ENCODE assay signal across 17 cellular contexts in the genomic region with DNA sequence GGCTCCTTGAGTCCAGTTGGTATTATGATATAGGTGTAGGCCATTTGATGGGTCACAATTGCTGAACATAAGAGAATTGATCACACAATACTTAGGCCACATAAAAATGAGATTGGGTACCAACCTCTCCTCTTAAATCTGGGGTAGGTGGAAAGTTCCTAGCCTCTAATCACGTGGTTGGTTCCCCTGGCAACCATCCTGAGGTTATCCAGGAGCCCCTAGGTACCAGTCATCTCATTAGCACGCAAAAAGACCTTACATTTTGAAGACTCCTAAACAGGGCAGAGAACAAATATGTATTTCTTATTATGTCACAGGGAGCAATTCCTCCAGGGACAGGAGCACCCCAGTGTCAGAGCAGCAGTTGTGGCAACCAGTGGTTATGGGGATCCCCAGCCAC. TPM values are rescaled to one million over a fixed set of nuclear protein-coding genes. Genes with fewer than 3 reads are reported as not detected.
DNase-seq lines count a peak whose midpoint lies in the region; ATAC-seq, FAIRE-seq and TF ChIP-seq lines count a peak whose summit lies in the region.
"Had no signal": no experiment of that assay in that cellular context is flagged by ENCODE, and none has a peak within 500 bp of the region (broad histone marks: within the 10 kb centered on the region; RNA-seq: fewer than 3 reads in every experiment).

No MANE protein-coding gene starts in this region.

- H3K27me3 Mint-ChIP-seq in Caco-2 (ENCODE audit: insufficient read depth, unreplicated experiment) (no peaks in the 10 kb centered on the region), MCF 10A (ENCODE audit: insufficient read depth, unreplicated experiment) (peaks cover 21% of the 10 kb centered on the region)
- H3K27me3 Mint-ChIP-seq: B cell; CD4-positive, alpha-beta T cell; T-cell had no signal

- H3K27ac Mint-ChIP-seq in Caco-2 (ENCODE audit: unreplicated experiment) (no peak overlapping the region), MCF 10A (ENCODE audit: low read depth, unreplicated experiment) (no peak overlapping the region)
- H3K27ac Mint-ChIP-seq: B cell; CD4-positive, alpha-beta T cell had no signal

- no peak for TF ChIP-seq CTCF in Caco-2 (IDR thresholded peaks at IDR 0.05; ENCODE audit: insufficient read depth in 1 of 2, low read depth in 1 of 2, low read length in 1 of 2, severe bottlenecking in 1 of 2, unreplicated experiment in 1 of 2)
- TF ChIP-seq CTCF in brain microvascular endothelial cell (IDR thresholded peaks at IDR 0.05; ENCODE audit: low read depth, low read length, missing control alignments): no peak
- TF ChIP-seq CTCF in MCF 10A (IDR thresholded peaks at IDR 0.05; ENCODE audit: unreplicated experiment): no peak

- H3K9me3 ChIP-seq in Caco-2: no peaks in the 10 kb centered on the region

- CTCF ChIA-PET in Caco-2 (lab: Charles Lee) (interaction anchor here (0.6 kb wide), 1 partner anchor 12 kb away, joined by 3 read pairs; no protein-coding TSS in a partner anchor), MCF 10A (lab: Yijun Ruan, JAX) (no interaction called here)

- POLR2A ChIA-PET in Caco-2 (lab: Charles Lee) (interaction anchor here (0.7 kb wide), 1 partner anchor 12 kb away, joined by 4 read pairs; the partner anchor contains the start of gene SELENOI), MCF 10A (lab: Yijun Ruan, JAX) (interaction anchor here (0.6 to 1.0 kb wide), 2 partner anchors 37 to 90 kb away, joined by 3 read pairs; partner anchors contain the start of gene HADHA)

- intact Hi-C loops in Caco-2 (cut with micrococcal nuclease; ENCODE audit: unreplicated experiment): no loop called here
- intact Hi-C loops in MCF 10A (cut with micrococcal nuclease): loop anchor here (5.0 kb wide), 2 partner anchors 134 to 244 kb away; no protein-coding TSS in a partner anchor

- peaks cover 20% of the 10 kb centered on the region for H3K4me1 Mint-ChIP-seq in Caco-2 (ENCODE audit: low read depth, unreplicated experiment)
- H3K4me1 Mint-ChIP-seq in MCF 10A (ENCODE audit: insufficient read depth, unreplicated experiment): peaks cover 8% of the 10 kb centered on the region

- no TSS peak for BruUV-seq in Caco-2 (replicated peaks; lab: Mats Ljungman, UMichigan)
- no TSS peak for BruUV-seq in MCF 10A (replicated peaks; lab: Mats Ljungman, UMichigan)

- no peaks in the 10 kb centered on the region for H3K9me3 Mint-ChIP-seq in Caco-2 (ENCODE audit: unreplicated experiment)
- H3K9me3 Mint-ChIP-seq in MCF 10A (ENCODE audit: unreplicated experiment): no peaks in the 10 kb centered on the region
- H3K9me3 Mint-ChIP-seq: CD4-positive, alpha-beta T cell; T-cell had no signal

- no peak overlapping the region for H3K27ac ChIP-seq in brain microvascular endothelial cell
- H3K27ac ChIP-seq: SK-N-MC had no signal

- peak; percentile 45 for DNase-seq in ACHN
- peak; percentile 36 to 61 for DNase-seq in Caco-2
- DNase-seq in RCC 7860 (ENCODE audit: low spot score): peak; percentile 43
- peak; percentile 67 for DNase-seq in left kidney (ENCODE audit: low read depth, low spot score)
- DNase-seq in brain microvascular endothelial cell: no peak
- DNase-seq in MCF 10A (ENCODE audit: unreplicated experiment): no peak
- DNase-seq: CD4-positive, alpha-beta T cell; GF-D8; GOT3; KBM-7; NCI-H1436; NCI-H2029; NCI-H345; T-cell had no signal

- in situ Hi-C loops in ACHN (cut with HindIII; ENCODE audit: low pct_ligation_motif_present, low pct_unique_long_range_greater_than_20kb, low sequenced_read_pairs) (no loop called here), brain microvascular endothelial cell (cut with HindIII; ENCODE audit: low pct_ligation_motif_present, low sequenced_read_pairs) (no loop called here)

- no peaks in the 10 kb centered on the region for H3K36me3 Mint-ChIP-seq in Caco-2 (ENCODE audit: insufficient read depth, unreplicated experiment)
- H3K36me3 Mint-ChIP-seq in MCF 10A (ENCODE audit: insufficient read depth, unreplicated experiment): no peaks in the 10 kb centered on the region
- H3K36me3 Mint-ChIP-seq: T-cell had no signal

- H3K27me3 ChIP-seq in Caco-2 (replicated peaks; ENCODE audit: control insufficient read depth, insufficient read depth, low read length) (no peaks in the 10 kb centered on the region), brain microvascular endothelial cell (replicated peaks) (no peaks in the 10 kb centered on the region)

- H3K4me1 ChIP-seq in Caco-2: no peaks in the 10 kb centered on the region

- ATAC-seq in HG03025 (IDR thresholded peaks at IDR 0.05; ENCODE audit: low FRiP score, unreplicated experiment): no peak
- ATAC-seq: T-cell had no signal

- H3K4me3 Mint-ChIP-seq in Caco-2 (ENCODE audit: unreplicated experiment) (no peak overlapping the region), MCF 10A (ENCODE audit: unreplicated experiment) (no peak overlapping the region)
- H3K4me3 Mint-ChIP-seq: B cell; CD4-positive, alpha-beta T cell; T-cell had no signal

- H3K4me3 ChIP-seq in Caco-2 (ENCODE audit: low read depth, low read length) (no peak overlapping the region), brain microvascular endothelial cell (ENCODE audit: low read depth, low read length) (no peak overlapping the region)
- H3K4me3 ChIP-seq: SK-N-MC had no signal

- H3K36me3 ChIP-seq in Caco-2 (ENCODE audit: control insufficient read depth, insufficient read depth, low read length) (no peaks in the 10 kb centered on the region), brain microvascular endothelial cell (replicated peaks) (no peaks in the 10 kb centered on the region)

- FAIRE-seq in RCC 7860 (lab: Jason Lieb, UNC): no peak

RNA-seq across cellular contexts. Expression of gene SELENOI, which starts 12.7 kb away (rescaled TPM):
- 61.3 and 68.9 TPM in 2 replicates for total RNA-seq in Caco-2 (2022)
- 43.8 and 51.0 TPM in 2 replicates for total RNA-seq in MCF 10A (2022)

RNA-seq across cellular contexts. Expression of gene ADGRF3, which starts 13.3 kb away (rescaled TPM):
- total RNA-seq in Caco-2 (2022) (0.09 and 0.18 TPM in 2 replicates), MCF 10A (2022) (0.17 TPM in 1 of 2 replicates, not detected in the other)

Comparison
In these comparisons a context has a peak if more than half of its experiments do, and no peak if none do; other contexts are left out.
1. DNase-seq: peak in ACHN (single experiment), Caco-2 (2 of 2), RCC 7860 (single experiment) and left kidney (single experiment); none in brain microvascular endothelial cell (single experiment) and MCF 10A (single experiment).